9 cellular contexts compared by ENCODE assay signal in the genomic region with DNA sequence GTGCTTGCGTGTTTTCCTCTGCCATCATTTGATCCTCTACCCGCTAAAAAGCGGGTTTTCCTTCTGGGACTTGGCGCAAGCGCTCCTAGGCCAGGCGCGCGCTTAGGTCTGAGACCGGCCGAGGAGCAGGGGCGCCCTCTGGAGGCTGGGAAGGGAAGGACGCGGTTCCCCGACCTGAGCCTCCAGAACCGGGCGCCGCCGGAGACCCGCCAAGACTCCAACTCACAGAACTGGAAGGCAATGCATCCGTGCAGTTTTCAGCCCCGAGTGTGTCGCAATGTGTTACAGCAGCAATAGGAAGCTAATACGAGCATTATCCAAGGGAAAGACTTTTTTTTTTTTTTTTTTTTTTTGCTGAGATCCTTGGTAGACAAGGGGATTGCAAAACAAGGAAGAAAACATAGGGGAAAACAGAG.
DNase-seq lines count a peak whose midpoint lies in the region; ATAC-seq, FAIRE-seq and TF ChIP-seq lines count a peak whose summit lies in the region.
"Had no signal": no experiment of that assay in that cellular context is flagged by ENCODE, and none has a peak within 500 bp of the region (broad histone marks: within the 10 kb centered on the region; RNA-seq: fewer than 3 reads in every experiment).

No MANE protein-coding gene starts in this region.

- H3K27ac ChIP-seq in SJSA1 (no peak overlapping the region), K562 (ENCODE audit: extremely low read depth, low read depth, low read length) (no peak overlapping the region)
- H3K27ac ChIP-seq: skin epidermis had no signal

- BruUV-seq in K562 (replicated peaks; lab: Mats Ljungman, UMichigan): no TSS peak

- no peaks in the 10 kb centered on the region for H3K36me3 ChIP-seq in SJSA1
- H3K36me3 ChIP-seq in K562 (ENCODE audit: control insufficient read depth, insufficient read depth, low read length): no peaks in the 10 kb centered on the region

- WGBS in K562 (ENCODE audit: insufficient coverage, low coverage, missing lambda C conversion rate): 0% methylated on average over 9 of the region's 23 CpGs

- H3K4me3 ChIP-seq in HFF-Myc (replicated peaks; ENCODE audit: low read depth, low read length) (no peak overlapping the region), SJSA1 (no peak overlapping the region), K562 (no peak overlapping the region)
- H3K4me3 ChIP-seq: skin epidermis had no signal

- peak; percentile 93 for TF ChIP-seq CTCF in HFF-Myc (IDR thresholded peaks at IDR 0.05; ENCODE audit: low read depth, low read length, missing control alignments)
- TF ChIP-seq CTCF in K562 (IDR thresholded peaks at IDR 0.05 in 2 of 3, conservative IDR thresholded peaks at IDR 0.05 in 1 of 3; ENCODE audit: insufficient read depth in 2 of 3, low read depth in 1 of 3, low read length in 3 of 3): peak; percentile 72 to 79 (median 79)

- ATAC-seq in K562 (peak; percentile 98), left colon (peak; percentile 83)

- DNase-seq in EH (ENCODE audit: low read depth) (peak; percentile 74), HFF-Myc (ENCODE audit: extremely low read depth, low read depth) (no peak), SJSA1 (ENCODE audit: low read depth in 1 of 2, low spot score in 2 of 2) (peak; percentile 38 to 60), K562 (ENCODE audit: extremely low read depth in 1 of 4, low spot score in 3 of 4) (peak; percentile 67 to 74 (median 72)), left colon (peak in 1 of 2 donors; percentile 66), NCI-H146 treated with DMSO at 0.1 percent for 48 hours (lab: John Stamatoyannopoulos, UW; ENCODE audit: unreplicated experiment) (no peak)
- DNase-seq in stimulated activated CD8-positive, alpha-beta memory T cell treated with anti-CD3 and anti-CD28 coated beads, Interleukin-7, amount 100 ng/mL, for 48 hours (ENCODE audit: extremely low read depth in 1 of 2, low read depth in 1 of 2): peak; percentile 21 to 32
- no peak for DNase-seq in effector CD8-positive, alpha-beta T cell (lab: John Stamatoyannopoulos, UW)

- in situ Hi-C loops in K562 (cut with MboI): loop anchor here (25.0 kb wide), 1 partner anchor 1154 kb away; no protein-coding TSS in a partner anchor

- H3K9me1 ChIP-seq in K562 (ENCODE audit: control insufficient read depth, insufficient read depth, low read length): no peaks in the 10 kb centered on the region

- no peak for TF ChIP-seq EP300 in K562 (IDR thresholded peaks at IDR 0.05; ENCODE audit: low read length)

- H3K4me2 ChIP-seq in K562 (ENCODE audit: insufficient read depth, low read length): no peak overlapping the region

- no peaks in the 10 kb centered on the region for H3K79me2 ChIP-seq in K562 (ENCODE audit: control insufficient read depth, insufficient read depth, low read length)

- H3K9ac ChIP-seq in K562 (ENCODE audit: insufficient read depth in 1 of 2, low read depth in 2 of 2, low read length in 2 of 2): no peak overlapping the region

- TF ChIP-seq RAD21 in K562 (CRISPR knock-in tag; conservative IDR thresholded peaks at IDR 0.05 in 1 of 2, IDR thresholded peaks at IDR 0.05 in 1 of 2): peak; percentile 63 to 78

- no peaks in the 10 kb centered on the region for H3K27me3 ChIP-seq in SJSA1 (replicated peaks)
- H3K27me3 ChIP-seq in K562 (ENCODE audit: control insufficient read depth in 2 of 2, insufficient read depth in 2 of 2, low read length in 2 of 2): peaks cover 0 to 18% of the 10 kb centered on the region in 2 experiments; a peak in 4 of 5 replicates

- no peak for FAIRE-seq in K562 (lab: Jason Lieb, UNC)

- no peak overlapping the region for H2AFZ ChIP-seq in K562 (ENCODE audit: low read depth, low read length)

- TF ChIP-seq POLR2A in K562 (conservative IDR thresholded peaks at IDR 0.05): no peak

- intact Hi-C loops in K562 (cut with micrococcal nuclease) (loop anchor here (2.0 to 10.0 kb wide), 2 partner anchors 971 to 1153 kb away; no protein-coding TSS in a partner anchor), left colon (cut with DNase I, micrococcal nuclease) (no loop called here)

- H3K9me3 ChIP-seq in SJSA1 (replicated peaks): no peaks in the 10 kb centered on the region; the same call in 1 of the 2 replicates
- no peaks in the 10 kb centered on the region for H3K9me3 ChIP-seq in K562 (replicated peaks; ENCODE audit: control insufficient read depth, insufficient read depth, low read depth, low read length)

- H4K20me1 ChIP-seq in K562 (replicated peaks; ENCODE audit: control insufficient read depth, insufficient read depth, low read length): no peaks in the 10 kb centered on the region

- CTCF ChIA-PET in K562 (lab: Yijun Ruan, JAX; ENCODE audit: low intra/inter-chr PET ratio): interaction anchor here (1.4 kb wide), 1 partner anchor 1155 kb away, joined by 3 read pairs; no protein-coding TSS in a partner anchor

- POLR2A ChIA-PET in K562 (lab: Yijun Ruan, JAX): no interaction called here

- H3K4me1 ChIP-seq in SJSA1 (replicated peaks) (peaks cover 29% of the 10 kb centered on the region), K562 (replicated peaks in 1 of 2; ENCODE audit: control insufficient read depth in 2 of 2, insufficient read depth in 2 of 2, low read length in 2 of 2) (peaks cover 0 to 3% of the 10 kb centered on the region in 2 experiments; a peak in 1 of 5 replicates)

TF ChIP-seq in K562, 482 proteins besides CTCF, POLR2A, EP300 and RAD21 (continues in another document):
- TF ChIP-seq, protein P1, sequence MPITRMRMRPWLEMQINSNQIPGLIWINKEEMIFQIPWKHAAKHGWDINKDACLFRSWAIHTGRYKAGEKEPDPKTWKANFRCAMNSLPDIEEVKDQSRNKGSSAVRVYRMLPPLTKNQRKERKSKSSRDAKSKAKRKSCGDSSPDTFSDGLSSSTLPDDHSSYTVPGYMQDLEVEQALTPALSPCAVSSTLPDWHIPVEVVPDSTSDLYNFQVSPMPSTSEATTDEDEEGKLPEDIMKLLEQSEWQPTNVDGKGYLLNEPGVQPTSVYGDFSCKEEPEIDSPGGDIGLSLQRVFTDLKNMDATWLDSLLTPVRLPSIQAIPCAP (CRISPR knock-in tag; IDR thresholded peaks at IDR 0.05; ENCODE audit: borderline replicate concordance): no peak
- TF ChIP-seq SMC3 (conservative IDR thresholded peaks at IDR 0.05; ENCODE audit: insufficient read depth, low read depth, low read length) (peak; percentile 68; the same call in 1 of the 2 replicates), ZNF589 (CRISPR knock-in tag; IDR thresholded peaks at IDR 0.05; ENCODE audit: low read depth) (no peak), NRF1 (conservative IDR thresholded peaks at IDR 0.05 in 1 of 2, IDR thresholded peaks at IDR 0.05 in 1 of 2) (peak; percentile 68 to 76), CEBPG (CRISPR knock-in tag; IDR thresholded peaks at IDR 0.05) (peak; percentile 8; the same call in 1 of the 2 replicates), CEBPG (tag; conservative IDR thresholded peaks at IDR 0.05 in 1 of 2, IDR thresholded peaks at IDR 0.05 in 1 of 2) (no peak), RBFOX2 (IDR thresholded peaks at IDR 0.05; ENCODE audit: low read depth, low read length) (no peak), ZNF384 (IDR thresholded peaks at IDR 0.05; ENCODE audit: low read depth, low read length) (peak; percentile 22; the same call in 1 of the 2 replicates), HDAC2 (IDR thresholded peaks at IDR 0.05) (no peak), RB1 (IDR thresholded peaks at IDR 0.05; ENCODE audit: low read depth) (peak; percentile 73; the same call in 1 of the 2 replicates), PPARD (CRISPR knock-in tag; IDR thresholded peaks at IDR 0.05) (no peak)
- TF ChIP-seq, protein P2, sequence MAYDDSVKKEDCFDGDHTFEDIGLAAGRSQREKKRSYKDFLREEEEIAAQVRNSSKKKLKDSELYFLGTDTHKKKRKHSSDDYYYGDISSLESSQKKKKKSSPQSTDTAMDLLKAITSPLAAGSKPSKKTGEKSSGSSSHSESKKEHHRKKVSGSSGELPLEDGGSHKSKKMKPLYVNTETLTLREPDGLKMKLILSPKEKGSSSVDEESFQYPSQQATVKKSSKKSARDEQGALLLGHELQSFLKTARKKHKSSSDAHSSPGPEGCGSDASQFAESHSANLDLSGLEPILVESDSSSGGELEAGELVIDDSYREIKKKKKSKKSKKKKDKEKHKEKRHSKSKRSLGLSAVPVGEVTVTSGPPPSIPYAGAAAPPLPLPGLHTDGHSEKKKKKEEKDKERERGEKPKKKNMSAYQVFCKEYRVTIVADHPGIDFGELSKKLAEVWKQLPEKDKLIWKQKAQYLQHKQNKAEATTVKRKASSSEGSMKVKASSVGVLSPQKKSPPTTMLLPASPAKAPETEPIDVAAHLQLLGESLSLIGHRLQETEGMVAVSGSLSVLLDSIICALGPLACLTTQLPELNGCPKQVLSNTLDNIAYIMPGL (CRISPR knock-in tag; IDR thresholded peaks at IDR 0.05): no peak
- TF ChIP-seq, protein P3, sequence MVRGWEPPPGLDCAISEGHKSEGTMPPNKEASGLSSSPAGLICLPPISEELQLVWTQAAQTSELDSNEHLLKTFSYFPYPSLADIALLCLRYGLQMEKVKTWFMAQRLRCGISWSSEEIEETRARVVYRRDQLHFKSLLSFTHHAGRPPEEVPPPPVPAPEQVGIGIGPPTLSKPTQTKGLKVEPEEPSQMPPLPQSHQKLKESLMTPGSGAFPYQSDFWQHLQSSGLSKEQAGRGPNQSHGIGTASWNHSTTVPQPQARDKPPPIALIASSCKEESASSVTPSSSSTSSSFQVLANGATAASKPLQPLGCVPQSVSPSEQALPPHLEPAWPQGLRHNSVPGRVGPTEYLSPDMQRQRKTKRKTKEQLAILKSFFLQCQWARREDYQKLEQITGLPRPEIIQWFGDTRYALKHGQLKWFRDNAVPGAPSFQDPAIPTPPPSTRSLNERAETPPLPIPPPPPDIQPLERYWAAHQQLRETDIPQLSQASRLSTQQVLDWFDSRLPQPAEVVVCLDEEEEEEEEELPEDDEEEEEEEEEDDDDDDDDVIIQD (CRISPR knock-in tag; IDR thresholded peaks at IDR 0.05): no peak
- TF ChIP-seq, protein P4, sequence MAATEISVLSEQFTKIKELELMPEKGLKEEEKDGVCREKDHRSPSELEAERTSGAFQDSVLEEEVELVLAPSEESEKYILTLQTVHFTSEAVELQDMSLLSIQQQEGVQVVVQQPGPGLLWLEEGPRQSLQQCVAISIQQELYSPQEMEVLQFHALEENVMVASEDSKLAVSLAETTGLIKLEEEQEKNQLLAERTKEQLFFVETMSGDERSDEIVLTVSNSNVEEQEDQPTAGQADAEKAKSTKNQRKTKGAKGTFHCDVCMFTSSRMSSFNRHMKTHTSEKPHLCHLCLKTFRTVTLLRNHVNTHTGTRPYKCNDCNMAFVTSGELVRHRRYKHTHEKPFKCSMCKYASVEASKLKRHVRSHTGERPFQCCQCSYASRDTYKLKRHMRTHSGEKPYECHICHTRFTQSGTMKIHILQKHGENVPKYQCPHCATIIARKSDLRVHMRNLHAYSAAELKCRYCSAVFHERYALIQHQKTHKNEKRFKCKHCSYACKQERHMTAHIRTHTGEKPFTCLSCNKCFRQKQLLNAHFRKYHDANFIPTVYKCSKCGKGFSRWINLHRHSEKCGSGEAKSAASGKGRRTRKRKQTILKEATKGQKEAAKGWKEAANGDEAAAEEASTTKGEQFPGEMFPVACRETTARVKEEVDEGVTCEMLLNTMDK (IDR thresholded peaks at IDR 0.05; ENCODE audit: borderline replicate concordance, insufficient read depth, low read depth, low read length, poor library complexity, severe bottlenecking): peak; percentile 3

Comparison
In these comparisons a context has a peak if more than half of its experiments do, and no peak if none do; other contexts are left out.
1. DNase-seq: peak in EH (single experiment), SJSA1 (2 of 2), K562 (4 of 4) and stimulated activated CD8-positive, alpha-beta memory T cell treated with anti-CD3 and anti-CD28 coated beads, Interleukin-7, amount 100 ng/mL, for 48 hours (2 of 2); none in HFF-Myc (single experiment), effector CD8-positive, alpha-beta T cell (single experiment) and NCI-H146 treated with DMSO at 0.1 percent for 48 hours (single experiment).